Comparison of ENCODE assay signal across 2 cellular contexts in the genomic region with DNA sequence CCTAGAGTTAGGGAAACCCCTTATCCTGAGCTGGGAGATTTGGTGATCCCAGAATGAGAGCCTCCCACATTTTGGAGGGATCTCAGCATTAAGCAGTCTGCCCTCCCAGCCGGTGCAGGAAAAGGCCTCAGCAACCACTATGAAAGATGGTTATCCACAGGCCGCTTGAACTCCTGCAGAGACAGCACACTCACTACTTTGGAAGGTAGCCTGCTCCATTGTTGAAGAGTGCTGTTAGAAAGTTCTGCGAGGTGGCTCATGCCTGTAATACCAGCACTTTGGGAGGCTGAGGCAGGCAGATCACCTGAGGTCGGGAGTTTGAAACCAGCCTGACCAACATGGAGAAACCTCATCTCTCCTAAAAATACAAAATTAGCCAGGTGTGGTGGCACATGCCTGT. TPM values are rescaled to one million over a fixed set of nuclear protein-coding genes. Genes with fewer than 3 reads are reported as not detected.
"Had no signal": no experiment of that assay in that cellular context is flagged by ENCODE, and none has a peak within 500 bp of the region (broad histone marks: within the 10 kb centered on the region; RNA-seq: fewer than 3 reads in every experiment).

No MANE protein-coding gene starts in this region.

RNA-seq across cellular contexts. Expression of a gene that starts 48.8 kb away (rescaled TPM):
- total RNA-seq: OCI-LY7, SK-MEL-5 had no signal
